9 cellular contexts compared by ENCODE assay signal in genomic region chr11:67390947-67391303, GRCh38. TPM values are rescaled to one million over a fixed set of nuclear protein-coding genes. Genes with fewer than 3 reads are reported as not detected.
DNase-seq lines count a peak whose midpoint lies in the region; ATAC-seq and TF ChIP-seq lines count a peak whose summit lies in the region.
"Had no signal": no experiment of that assay in that cellular context is flagged by ENCODE, and none has a peak within 500 bp of the region (broad histone marks: within the 10 kb centered on the region; RNA-seq: fewer than 3 reads in every experiment).

No MANE protein-coding gene starts in this region.

- H3K4me3 ChIP-seq in right atrium auricular region, result peak overlapping the region; percentile 66 to 95
- peak overlapping the region; percentile 75 for H3K4me3 ChIP-seq in mucosa of descending colon

- H3K4me1 ChIP-seq in right atrium auricular region (peaks cover 0 to 26% of the 10 kb centered on the region in 2 donors), mucosa of descending colon (ENCODE audit: low read depth) (peaks cover 24% of the 10 kb centered on the region)

- peak overlapping the region; percentile 79 to 83 for H3K27ac ChIP-seq in right atrium auricular region
- H3K27ac ChIP-seq in caudate nucleus (ENCODE audit: low read depth, low read length), result peak overlapping the region; percentile 90

- TF ChIP-seq CTCF in right atrium auricular region (IDR thresholded peaks at IDR 0.05) (no peak), mucosa of descending colon (IDR thresholded peaks at IDR 0.05) (no peak)

- peaks cover 5% of the 10 kb centered on the region for H3K36me3 ChIP-seq in right atrium auricular region
- H3K36me3 ChIP-seq in mucosa of descending colon (ENCODE audit: low read depth), result no peaks in the 10 kb centered on the region

- H3K9me3 ChIP-seq in right atrium auricular region (no peaks in the 10 kb centered on the region), mucosa of descending colon (no peaks in the 10 kb centered on the region)

- no peak for ATAC-seq in Right ventricle myocardium superior (ENCODE audit: poor library complexity)
- peak; percentile 1 for ATAC-seq in mucosa of descending colon
- no peak for ATAC-seq in HG02588 (IDR thresholded peaks at IDR 0.05; ENCODE audit: unreplicated experiment)

- DNase-seq in right atrium auricular region (ENCODE audit: low spot score) (no peak), Right ventricle myocardium superior (no peak), caudate nucleus (lab: John Stamatoyannopoulos, UW) (no peak), mucosa of descending colon (peak in 1 of 3 donors; percentile 56), ureter (ENCODE audit: low spot score) (no peak), NCI-H2081 treated with DMSO at 0.1 percent for 48 hours (lab: John Stamatoyannopoulos, UW) (no peak), HPDE6-E6E7 (ENCODE audit: extremely low spot score) (no peak)

- intact Hi-C loops in Right ventricle myocardium superior (cut with DNase I), result loop anchor here (5.0 kb wide), 1 partner anchor 116 kb away; the partner anchor contains the start of genes CDK2AP2 and PITPNM1
- intact Hi-C loops in mucosa of descending colon (cut with DNase I, micrococcal nuclease), result no loop called here

- no peaks in the 10 kb centered on the region for H3K27me3 ChIP-seq in right atrium auricular region

RNA-seq across cellular contexts. Expression of gene RAD9A, which starts 0.9 kb away (rescaled TPM):
- total RNA-seq in right atrium auricular region (1 to 10 TPM; 6.2 to 6.5 TPM), Right ventricle myocardium superior (5.7 TPM), mucosa of descending colon (10 to 100 TPM; 27.9 to 39.3 (median 29.1) TPM), ureter (26.1 TPM)

RNA-seq across cellular contexts. Expression of gene PPP1CA, which starts 10.7 kb away (rescaled TPM):
- total RNA-seq in right atrium auricular region (100 to 1,000 TPM in 1 of 2 donors, 10 to 100 TPM in 1; 97.8 to 112 TPM), Right ventricle myocardium superior (103 TPM), mucosa of descending colon (100 to 1,000 TPM; 130 to 239 (median 209) TPM), ureter (124 TPM)

RNA-seq across cellular contexts. Expression of gene TBC1D10C, which starts 13.0 kb away (rescaled TPM):
- total RNA-seq in right atrium auricular region, result 1 to 10 TPM in 1 of 2 donors, under 1 TPM in 1; 0.33 to 1.4 TPM
- total RNA-seq in Right ventricle myocardium superior, result 1.00 TPM
- 1 to 10 TPM; 5.0 to 8.4 (median 5.3) TPM for total RNA-seq in mucosa of descending colon
- 3.6 TPM for total RNA-seq in ureter
- total RNA-seq: M059J had no signal

RNA-seq across cellular contexts. Expression of gene CLCF1, which starts 17.5 kb away (rescaled TPM):
- total RNA-seq in right atrium auricular region (10 to 100 TPM in 1 of 2 donors, 1 to 10 TPM in 1; 2.7 to 18.0 TPM), Right ventricle myocardium superior (0.27 TPM), mucosa of descending colon (1 to 10 TPM; 2.2 to 3.0 (median 2.7) TPM), ureter (1.4 TPM)

RNA-seq across cellular contexts. Expression of gene CARNS1, which starts 24.6 kb away (rescaled TPM):
- total RNA-seq in right atrium auricular region (1 to 10 TPM; 9.7 to 9.9 TPM), Right ventricle myocardium superior (15.0 TPM), mucosa of descending colon (under 1 TPM; 0.26 to 0.89 (median 0.70) TPM), ureter (1.3 TPM)
